In the genomic region with DNA sequence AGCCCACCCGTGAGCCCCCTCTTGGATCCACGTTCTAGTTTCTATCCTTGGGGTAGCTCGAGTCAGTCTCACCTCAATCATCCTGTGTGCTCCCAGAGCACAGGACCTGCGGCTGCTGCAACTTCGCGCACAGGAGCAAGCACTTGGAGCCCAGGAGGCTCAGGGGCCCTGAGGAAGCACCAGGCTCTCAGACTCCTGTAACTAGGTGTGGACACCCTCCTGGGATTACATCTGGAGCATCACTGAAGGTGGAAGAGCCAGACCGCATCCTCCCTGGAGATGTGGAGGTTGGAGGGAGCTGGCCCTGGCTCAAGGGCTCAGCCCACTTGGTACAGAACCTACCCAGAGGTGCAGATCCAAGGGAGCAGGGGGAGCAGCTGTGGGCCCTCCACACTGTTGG, we compare ENCODE assay signal across 1 cellular context.
TF ChIP-seq lines count a peak whose summit lies in the region.

No MANE protein-coding gene starts in this region.

TF ChIP-seq in WTC11, 78 proteins besides CTCF, POLR2A, EP300 and RAD21 (continued from another document):
- no peak for TF ChIP-seq IRF2 (CRISPR knock-in tag; IDR thresholded peaks at IDR 0.05; ENCODE audit: borderline replicate concordance, low read depth)
- no peak for TF ChIP-seq ZNF219 (CRISPR knock-in tag; IDR thresholded peaks at IDR 0.05; ENCODE audit: borderline replicate concordance)
- TF ChIP-seq ZNF138 (CRISPR knock-in tag; conservative IDR thresholded peaks at IDR 0.05) = no peak
- TF ChIP-seq NR3C1 (CRISPR knock-in tag; conservative IDR thresholded peaks at IDR 0.05; ENCODE audit: low read depth) = no peak
- no peak for TF ChIP-seq CREB1 (CRISPR knock-in tag; IDR thresholded peaks at IDR 0.05)
- no peak for TF ChIP-seq NFE2L1 (CRISPR knock-in tag; IDR thresholded peaks at IDR 0.05)
- no peak for TF ChIP-seq ZBTB21 (CRISPR knock-in tag; IDR thresholded peaks at IDR 0.05; ENCODE audit: borderline replicate concordance)
- no peak for TF ChIP-seq NFYB (CRISPR knock-in tag; conservative IDR thresholded peaks at IDR 0.05; ENCODE audit: low read depth)
- TF ChIP-seq, protein P1, sequence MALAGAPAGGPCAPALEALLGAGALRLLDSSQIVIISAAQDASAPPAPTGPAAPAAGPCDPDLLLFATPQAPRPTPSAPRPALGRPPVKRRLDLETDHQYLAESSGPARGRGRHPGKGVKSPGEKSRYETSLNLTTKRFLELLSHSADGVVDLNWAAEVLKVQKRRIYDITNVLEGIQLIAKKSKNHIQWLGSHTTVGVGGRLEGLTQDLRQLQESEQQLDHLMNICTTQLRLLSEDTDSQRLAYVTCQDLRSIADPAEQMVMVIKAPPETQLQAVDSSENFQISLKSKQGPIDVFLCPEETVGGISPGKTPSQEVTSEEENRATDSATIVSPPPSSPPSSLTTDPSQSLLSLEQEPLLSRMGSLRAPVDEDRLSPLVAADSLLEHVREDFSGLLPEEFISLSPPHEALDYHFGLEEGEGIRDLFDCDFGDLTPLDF (CRISPR knock-in tag; IDR thresholded peaks at IDR 0.05) = no peak
- no peak for TF ChIP-seq SMAD3 (CRISPR knock-in tag; IDR thresholded peaks at IDR 0.05; ENCODE audit: borderline replicate concordance)
- TF ChIP-seq SP1 (CRISPR knock-in tag; conservative IDR thresholded peaks at IDR 0.05) = no peak
- TF ChIP-seq PRRX2 (CRISPR knock-in tag; IDR thresholded peaks at IDR 0.05) = no peak
- TF ChIP-seq, protein P2, sequence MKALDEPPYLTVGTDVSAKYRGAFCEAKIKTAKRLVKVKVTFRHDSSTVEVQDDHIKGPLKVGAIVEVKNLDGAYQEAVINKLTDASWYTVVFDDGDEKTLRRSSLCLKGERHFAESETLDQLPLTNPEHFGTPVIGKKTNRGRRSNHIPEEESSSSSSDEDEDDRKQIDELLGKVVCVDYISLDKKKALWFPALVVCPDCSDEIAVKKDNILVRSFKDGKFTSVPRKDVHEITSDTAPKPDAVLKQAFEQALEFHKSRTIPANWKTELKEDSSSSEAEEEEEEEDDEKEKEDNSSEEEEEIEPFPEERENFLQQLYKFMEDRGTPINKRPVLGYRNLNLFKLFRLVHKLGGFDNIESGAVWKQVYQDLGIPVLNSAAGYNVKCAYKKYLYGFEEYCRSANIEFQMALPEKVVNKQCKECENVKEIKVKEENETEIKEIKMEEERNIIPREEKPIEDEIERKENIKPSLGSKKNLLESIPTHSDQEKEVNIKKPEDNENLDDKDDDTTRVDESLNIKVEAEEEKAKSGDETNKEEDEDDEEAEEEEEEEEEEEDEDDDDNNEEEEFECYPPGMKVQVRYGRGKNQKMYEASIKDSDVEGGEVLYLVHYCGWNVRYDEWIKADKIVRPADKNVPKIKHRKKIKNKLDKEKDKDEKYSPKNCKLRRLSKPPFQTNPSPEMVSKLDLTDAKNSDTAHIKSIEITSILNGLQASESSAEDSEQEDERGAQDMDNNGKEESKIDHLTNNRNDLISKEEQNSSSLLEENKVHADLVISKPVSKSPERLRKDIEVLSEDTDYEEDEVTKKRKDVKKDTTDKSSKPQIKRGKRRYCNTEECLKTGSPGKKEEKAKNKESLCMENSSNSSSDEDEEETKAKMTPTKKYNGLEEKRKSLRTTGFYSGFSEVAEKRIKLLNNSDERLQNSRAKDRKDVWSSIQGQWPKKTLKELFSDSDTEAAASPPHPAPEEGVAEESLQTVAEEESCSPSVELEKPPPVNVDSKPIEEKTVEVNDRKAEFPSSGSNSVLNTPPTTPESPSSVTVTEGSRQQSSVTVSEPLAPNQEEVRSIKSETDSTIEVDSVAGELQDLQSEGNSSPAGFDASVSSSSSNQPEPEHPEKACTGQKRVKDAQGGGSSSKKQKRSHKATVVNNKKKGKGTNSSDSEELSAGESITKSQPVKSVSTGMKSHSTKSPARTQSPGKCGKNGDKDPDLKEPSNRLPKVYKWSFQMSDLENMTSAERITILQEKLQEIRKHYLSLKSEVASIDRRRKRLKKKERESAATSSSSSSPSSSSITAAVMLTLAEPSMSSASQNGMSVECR (CRISPR knock-in tag; IDR thresholded peaks at IDR 0.05; ENCODE audit: borderline replicate concordance) = no peak
- no peak for TF ChIP-seq GABPB1 (CRISPR knock-in tag; IDR thresholded peaks at IDR 0.05)
TF ChIP-seq in WTC11: peak in this region for 0.
